19 cellular contexts compared by ENCODE assay signal in genomic region chr4:6957148-6957520, GRCh38. TPM values are rescaled to one million over a fixed set of nuclear protein-coding genes. Genes with fewer than 3 reads are reported as not detected.
DNase-seq lines count a peak whose midpoint lies in the region; ATAC-seq and TF ChIP-seq lines count a peak whose summit lies in the region.
"Had no signal": no experiment of that assay in that cellular context is flagged by ENCODE, and none has a peak within 500 bp of the region (broad histone marks: within the 10 kb centered on the region; RNA-seq: fewer than 3 reads in every experiment).

No MANE protein-coding gene starts in this region.

- peak; percentile 63 for ATAC-seq in IMR-90 (ENCODE audit: low read depth)
- ATAC-seq in right cardiac atrium = no peak
- ATAC-seq: esophagus mucosa, Panc1 had no signal

- BruUV-seq in IMR-90 (replicated peaks; lab: Mats Ljungman, UMichigan) = no TSS peak

- no peak for TF ChIP-seq POLR2A in IMR-90 (IDR thresholded peaks at IDR 0.05; ENCODE audit: low read depth, low read length)

- H3K4ac ChIP-seq in IMR-90 (ENCODE audit: low read depth, low read length) = peak overlapping the region; percentile 79; the same call in 1 of the 2 replicates

- H3K36me3 ChIP-seq in BLaER1 treated with 17β-estradiol and CSF1 and Interleukin-3, amounts not matched to agents 10 nM and 100 nM = peaks cover 42 to 84% (median 66%) of the 10 kb centered on the region in 11 experiments
- H3K36me3 ChIP-seq in IMR-90 (ENCODE audit: control insufficient read depth, insufficient read depth, low read length) (no peaks in the 10 kb centered on the region), endodermal cell (ENCODE audit: control insufficient read depth, insufficient read depth, low read length) (no peaks in the 10 kb centered on the region)
- H3K36me3 ChIP-seq: cardiac muscle cell, suprapubic skin had no signal

- no peaks in the 10 kb centered on the region for H3K9me3 Mint-ChIP-seq in endodermal cell
- no peaks in the 10 kb centered on the region for H3K9me3 Mint-ChIP-seq in osteocyte (ENCODE audit: unreplicated experiment)
- H3K9me3 Mint-ChIP-seq: activated B cell treated with CpG ODN at 0.5 μM for 24 hours had no signal

- no peak overlapping the region for H2AFZ ChIP-seq in IMR-90 (replicated peaks; ENCODE audit: low read length, poor library complexity)

- no peak overlapping the region for H2AK5ac ChIP-seq in IMR-90 (ENCODE audit: low read depth, low read length)

- intact Hi-C loops in IMR-90 (cut with micrococcal nuclease) (no loop called here), right cardiac atrium (cut with DNase I) (no loop called here)

- H3K27me3 ChIP-seq in BLaER1 treated with 17β-estradiol and CSF1 and Interleukin-3, amounts not matched to agents 10 nM and 100 nM = no peaks in the 10 kb centered on the region
- H3K27me3 ChIP-seq in IMR-90 (ENCODE audit: control insufficient read depth, insufficient read depth, low read length) = no peaks in the 10 kb centered on the region
- H3K27me3 ChIP-seq in endodermal cell (ENCODE audit: control insufficient read depth, insufficient read depth, low read length, poor library complexity, severe bottlenecking) = no peaks in the 10 kb centered on the region
- no peaks in the 10 kb centered on the region for H3K27me3 ChIP-seq in right cardiac atrium (ENCODE audit: control insufficient read depth, insufficient read depth)
- H3K27me3 ChIP-seq: cardiac muscle cell, suprapubic skin had no signal

- no peak overlapping the region for H3K56ac ChIP-seq in IMR-90 (ENCODE audit: extremely low read depth, insufficient read depth, low read length)

- peaks cover 93 to 97% (median 95%) of the 10 kb centered on the region in 10 experiments for H3K4me1 ChIP-seq in BLaER1 treated with 17β-estradiol and CSF1 and Interleukin-3, amounts not matched to agents 10 nM and 100 nM
- H3K4me1 ChIP-seq in IMR-90 (ENCODE audit: control insufficient read depth, insufficient read depth, low read length) = peaks cover 15% of the 10 kb centered on the region
- H3K4me1 ChIP-seq in endodermal cell (ENCODE audit: control insufficient read depth, insufficient read depth, low read length) = peaks cover 4% of the 10 kb centered on the region
- no peaks in the 10 kb centered on the region for H3K4me1 ChIP-seq in right cardiac atrium (ENCODE audit: control insufficient read depth, insufficient read depth, low read length)

- peak overlapping the region; percentile 4 for H2AK9ac ChIP-seq in IMR-90 (replicated peaks; ENCODE audit: low read depth, low read length, poor library complexity)

- H3K36me3 Mint-ChIP-seq in endodermal cell (ENCODE audit: low read depth) (no peaks in the 10 kb centered on the region), osteocyte (ENCODE audit: unreplicated experiment) (no peaks in the 10 kb centered on the region)

- no peak overlapping the region for H2BK20ac ChIP-seq in IMR-90 (ENCODE audit: low read depth, low read length)

- peak; percentile 68 for DNase-seq in IMR-90
- DNase-seq in endodermal cell = no peak
- DNase-seq in osteocyte (ENCODE audit: extremely low spot score, unreplicated experiment) = no peak
- no peak for DNase-seq in right cardiac atrium
- DNase-seq in NCI-H1092 (lab: John Stamatoyannopoulos, UW) = no peak
- DNase-seq in NCI-H1092 treated with DMSO at 0.1 percent for 48 hours (lab: John Stamatoyannopoulos, UW) = no peak
- DNase-seq: activated B cell treated with CpG ODN at 0.5 μM for 24 hours; activated CD8-positive, alpha-beta memory T cell treated with anti-CD3 and anti-CD28 coated beads for 24 hours; HCEC 1CT; NCI-H146; NCI-H345; stimulated activated CD4-positive, alpha-beta T cell treated with anti-CD3 and anti-CD28 coated beads, Interleukin-12 subunit alpha, Interleukin-12 subunit beta, amount 100 ng/mL, for 4 hours; stimulated activated CD8-positive, alpha-beta memory T cell treated with anti-CD3 and anti-CD28 coated beads, Interleukin-4, amount 100 ng/mL, for 48 hours; T-helper 2 cell had no signal

- H3K79me1 ChIP-seq in IMR-90 (ENCODE audit: low read depth in 1 of 2, low read length in 2 of 2) = peaks cover 11 to 46% of the 10 kb centered on the region in 2 experiments; a peak in 3 of 4 replicates

- H3K9me3 ChIP-seq in BLaER1 treated with 17β-estradiol and CSF1 and Interleukin-3, amounts not matched to agents 10 nM and 100 nM (replicated peaks in 1 of 11) = no peaks in the 10 kb centered on the region
- H3K9me3 ChIP-seq in IMR-90 (ENCODE audit: control insufficient read depth, insufficient read depth, low read length) (no peaks in the 10 kb centered on the region), endodermal cell (ENCODE audit: control insufficient read depth, low read length) (no peaks in the 10 kb centered on the region), right cardiac atrium (ENCODE audit: control insufficient read depth, low read length) (no peaks in the 10 kb centered on the region)
- H3K9me3 ChIP-seq: suprapubic skin had no signal

- no peak overlapping the region for H4K8ac ChIP-seq in IMR-90 (ENCODE audit: low read depth in 2 of 2, low read length in 2 of 2)

- no peak overlapping the region for H3K4me3 ChIP-seq in BLaER1 treated with 17β-estradiol and CSF1 and Interleukin-3, amounts not matched to agents 10 nM and 100 nM
- H3K4me3 ChIP-seq in IMR-90 (ENCODE audit: insufficient read depth, low read depth, low read length) (no peak overlapping the region), endodermal cell (ENCODE audit: low read length) (no peak overlapping the region), right cardiac atrium (ENCODE audit: low read length) (no peak overlapping the region)
- H3K4me3 ChIP-seq: cardiac muscle cell, suprapubic skin had no signal

- dilution Hi-C loops in IMR-90 (cut with HindIII; ENCODE audit: low sequenced_read_pairs, unreplicated experiment) = no loop called here

- no peak overlapping the region for H2BK15ac ChIP-seq in IMR-90 (ENCODE audit: low read depth, low read length)

- H3K27ac ChIP-seq in BLaER1 treated with 17β-estradiol and CSF1 and Interleukin-3, amounts not matched to agents 10 nM and 100 nM = peak overlapping the region in 5 of 11 experiments; percentile 3 to 38 (median 9); a peak in 6 of 22 replicates
- H3K27ac ChIP-seq in IMR-90 (ENCODE audit: insufficient read depth, low read length) (peak overlapping the region; percentile 14; the same call in 1 of the 2 replicates), endodermal cell (ENCODE audit: low read depth, low read length) (no peak overlapping the region), right cardiac atrium (ENCODE audit: low read length) (no peak overlapping the region)
- H3K27ac ChIP-seq: cardiac muscle cell, suprapubic skin had no signal

- POLR2A ChIA-PET in IMR-90 (lab: Charles Lee; ENCODE audit: unreplicated experiment) = no interaction called here

- H3K14ac ChIP-seq in IMR-90 (replicated peaks; ENCODE audit: low read depth, low read length) = no peak overlapping the region

- peaks cover 20% of the 10 kb centered on the region for H3K9me1 ChIP-seq in IMR-90 (ENCODE audit: insufficient read depth, low read length)

- TF ChIP-seq CTCF in IMR-90 (conservative IDR thresholded peaks at IDR 0.05; ENCODE audit: low read depth, low read length) (no peak), endodermal cell (conservative IDR thresholded peaks at IDR 0.05) (no peak), osteocyte (IDR thresholded peaks at IDR 0.05) (no peak)

- H3K18ac ChIP-seq in IMR-90 (ENCODE audit: low read depth, low read length) = no peak overlapping the region; the same call in 1 of the 2 replicates

- H3K27ac Mint-ChIP-seq in endodermal cell (peak overlapping the region; percentile 39), osteocyte (ENCODE audit: unreplicated experiment) (peak overlapping the region; percentile 82)
- H3K27ac Mint-ChIP-seq: activated B cell treated with CpG ODN at 0.5 μM for 24 hours had no signal

- H4K20me1 ChIP-seq in BLaER1 treated with 17β-estradiol and CSF1 and Interleukin-3, amounts not matched to agents 10 nM and 100 nM = peaks cover 95 to 99% (median 98%) of the 10 kb centered on the region in 11 experiments
- peaks cover 11% of the 10 kb centered on the region for H4K20me1 ChIP-seq in IMR-90 (ENCODE audit: insufficient read depth, low read length)

- H2BK5ac ChIP-seq in IMR-90 (ENCODE audit: low read depth, low read length, poor library complexity, severe bottlenecking) = no peak overlapping the region

- H3K4me1 Mint-ChIP-seq in endodermal cell (peaks cover 23% of the 10 kb centered on the region), osteocyte (ENCODE audit: unreplicated experiment) (peaks cover 29% of the 10 kb centered on the region)

- no peak overlapping the region for H4K91ac ChIP-seq in IMR-90 (ENCODE audit: insufficient read depth, low read depth, low read length)

- CTCF ChIA-PET in IMR-90 (lab: Yijun Ruan, JAX) = no interaction called here

- in situ Hi-C loops in IMR-90 (cut with MboI; ENCODE audit: low sequenced_read_pairs) = no loop called here

- H3K23ac ChIP-seq in IMR-90 (ENCODE audit: low read depth, low read length) = no peak overlapping the region

- no peak overlapping the region for H4K5ac ChIP-seq in IMR-90 (ENCODE audit: low read depth, low read length)

- H3K4me2 ChIP-seq in BLaER1 treated with 17β-estradiol and CSF1 and Interleukin-3, amounts not matched to agents 10 nM and 100 nM = peak overlapping the region; percentile 14 to 59 (median 43); a peak in 20 of 22 replicates
- H3K4me2 ChIP-seq in IMR-90 (ENCODE audit: low read depth, low read length) = no peak overlapping the region

- H3K4me3 Mint-ChIP-seq in endodermal cell = no peak overlapping the region
- H3K4me3 Mint-ChIP-seq in osteocyte (ENCODE audit: unreplicated experiment) = no peak overlapping the region
- H3K4me3 Mint-ChIP-seq: activated B cell treated with CpG ODN at 0.5 μM for 24 hours had no signal

- TF ChIP-seq RAD21 in IMR-90 (IDR thresholded peaks at IDR 0.05; ENCODE audit: low read length) = no peak

- peak overlapping the region in 6 of 11 experiments; percentile 1 to 42 (median 28); a peak in 6 of 22 replicates for H3K9ac ChIP-seq in BLaER1 treated with 17β-estradiol and CSF1 and Interleukin-3, amounts not matched to agents 10 nM and 100 nM
- H3K9ac ChIP-seq in IMR-90 (ENCODE audit: low read depth, low read length) (no peak overlapping the region), endodermal cell (ENCODE audit: extremely low read depth, low read length, poor library complexity, severe bottlenecking) (no peak overlapping the region)

- H2BK120ac ChIP-seq in IMR-90 (ENCODE audit: low read depth, low read length) = no peak overlapping the region; the same call in 1 of the 2 replicates

- H3K27me3 Mint-ChIP-seq in endodermal cell (ENCODE audit: insufficient read depth) (no peaks in the 10 kb centered on the region), osteocyte (ENCODE audit: unreplicated experiment) (no peaks in the 10 kb centered on the region)
- H3K27me3 Mint-ChIP-seq: activated B cell treated with CpG ODN at 0.5 μM for 24 hours had no signal

- WGBS in IMR-90 (ENCODE audit: extremely low coverage in 2 of 2, insufficient read length in 1 of 2), 2 experiments = no CpG with 5 or more reads among the region's 6 CpGs
- WGBS in endodermal cell (ENCODE audit: insufficient coverage in 1 of 2, insufficient read length in 1 of 2), 2 experiments = 96% methylated on average over 3 to 6 of the region's 6 CpGs
- 82% methylated on average over 6 of the region's 6 CpGs for WGBS in right cardiac atrium

RNA-seq across cellular contexts. Expression of gene TBC1D14, which starts 47.5 kb away (rescaled TPM):
- total RNA-seq in IMR-90 (2012; rRNA removed) = 40.7 and 48.9 TPM in 2 replicates
- polyA plus RNA-seq in IMR-90 (2012; rRNA removed) = 29.8 and 31.7 TPM in 2 replicates
- polyA plus RNA-seq in IMR-90 (2012; cell fraction: cytosol; rRNA removed) = 22.3 and 23.4 TPM in 2 replicates
- 23.4 and 27.7 TPM in 2 replicates for polyA plus RNA-seq in IMR-90 (2012; cell fraction: nucleus; rRNA removed; ENCODE audit: low replicate concordance)
- total RNA-seq in endodermal cell = 10 to 100 TPM; 42.3 to 43.5 TPM
- 40.4 TPM for polyA plus RNA-seq in endodermal cell (2013, experiment 1 of 2)
- polyA plus RNA-seq in endodermal cell (2013, experiment 2 of 2) = 42.0 TPM
- 31.0 and 33.2 TPM in 2 replicates for total RNA-seq in osteocyte
- 10 to 100 TPM; 36.2 to 44.8 (median 42.5) TPM for total RNA-seq in right cardiac atrium
- 20.1 TPM for polyA plus RNA-seq in right cardiac atrium

Comparison
In these comparisons a context has a peak if more than half of its experiments do, and no peak if none do; other contexts are left out.
1. H3K9ac ChIP-seq: peak in BLaER1 treated with 17β-estradiol and CSF1 and Interleukin-3, amounts not matched to agents 10 nM and 100 nM (6 of 11); none in IMR-90 (single experiment) and endodermal cell (single experiment).